Comparison of ENCODE assay signal across 8 cellular contexts in genomic region chr6:43013020-43013842, GRCh38. TPM values are rescaled to one million over a fixed set of nuclear protein-coding genes. Genes with fewer than 3 reads are reported as not detected.
A peak's percentile ranks its signal among the peaks of the same experiment; 100 is the strongest.
DNase-seq lines count a peak whose midpoint lies in the region; ATAC-seq and TF ChIP-seq lines count a peak whose summit lies in the region.

No MANE protein-coding gene starts in this region.

- TF ChIP-seq POLR2A in gastroesophageal sphincter (IDR thresholded peaks at IDR 0.05) = no peak

- DNase-seq in activated CD8-positive, alpha-beta memory T cell treated with anti-CD3 and anti-CD28 coated beads, Interleukin-2, amount 50 U/mL, for 24 hours (ENCODE audit: extremely low read depth) = peak; percentile 30
- no peak for DNase-seq in activated CD8-positive, alpha-beta memory T cell treated with anti-CD3 and anti-CD28 coated beads, Interleukin-2, amount 50 U/mL, for 4 hours
- no peak for DNase-seq in WERI-Rb-1
- DNase-seq in retinal pigment epithelial cell (ENCODE audit: low read depth) = no peak
- no peak for DNase-seq in NK-92 treated with Interleukin-12 subunit alpha and Interleukin-12 subunit beta, amount 100 ng/mL, for 24 hours (lab: John Stamatoyannopoulos, UW)
- no peak for DNase-seq in AG20443 (ENCODE audit: low spot score)

- H3K4me3 ChIP-seq in WERI-Rb-1 (ENCODE audit: low read depth, low read length) (peak overlapping the region; percentile 73), gastroesophageal sphincter (peak overlapping the region; percentile 63 to 83), retinal pigment epithelial cell (ENCODE audit: low read length) (peak overlapping the region; percentile 66)

- H3K27me3 ChIP-seq in WERI-Rb-1 (ENCODE audit: insufficient read depth, low read depth, severe bottlenecking) = no peaks in the 10 kb centered on the region
- no peaks in the 10 kb centered on the region for H3K27me3 ChIP-seq in gastroesophageal sphincter

- 0 to 5% methylated on average over 2 to 9 of the region's 26 CpGs for WGBS in gastroesophageal sphincter (ENCODE audit: low coverage in 1 of 2), 2 donors

- H3K9me3 ChIP-seq in WERI-Rb-1 (ENCODE audit: severe bottlenecking) (no peaks in the 10 kb centered on the region), gastroesophageal sphincter (no peaks in the 10 kb centered on the region)

- H3K36me3 ChIP-seq in WERI-Rb-1 (peaks cover 72% of the 10 kb centered on the region), gastroesophageal sphincter (peaks cover 0 to 58% of the 10 kb centered on the region in 2 donors)

- ATAC-seq in HG03432 (IDR thresholded peaks at IDR 0.05; ENCODE audit: unreplicated experiment) (peak; percentile 17), gastroesophageal sphincter (no peak)

- peaks cover 0 to 60% (median 34%) of the 10 kb centered on the region in 3 donors for H3K4me1 ChIP-seq in gastroesophageal sphincter

- TF ChIP-seq EP300 in gastroesophageal sphincter (IDR thresholded peaks at IDR 0.05) = no peak

- peak overlapping the region; percentile 74 for H3K27ac ChIP-seq in WERI-Rb-1
- peak overlapping the region; percentile 39 to 88 (median 87) for H3K27ac ChIP-seq in gastroesophageal sphincter

- TF ChIP-seq CTCF in WERI-Rb-1 (IDR thresholded peaks at IDR 0.05; ENCODE audit: low read depth, low read length) (no peak), gastroesophageal sphincter (IDR thresholded peaks at IDR 0.05) (no peak), retinal pigment epithelial cell (conservative IDR thresholded peaks at IDR 0.05; ENCODE audit: low read depth, low read length) (no peak)

RNA-seq across cellular contexts. Expression of gene MEA1, which starts 0.5 kb away (rescaled TPM):
- 10 to 100 TPM; 56.0 to 62.1 (median 58.3) TPM for total RNA-seq in gastroesophageal sphincter

RNA-seq across cellular contexts. Expression of gene KLHDC3, which starts 0.8 kb away (rescaled TPM):
- 100 to 1,000 TPM in 3 of 4 donors, 10 to 100 TPM in 1; 96.9 to 145 (median 129) TPM for total RNA-seq in gastroesophageal sphincter

RNA-seq across cellular contexts. Expression of gene RRP36, which starts 8.2 kb away (rescaled TPM):
- 10 to 100 TPM; 52.8 to 62.5 (median 59.8) TPM for total RNA-seq in gastroesophageal sphincter

RNA-seq across cellular contexts. Expression of gene PPP2R5D, which starts 28.9 kb away (rescaled TPM):
- 10 to 100 TPM; 30.0 to 45.1 (median 36.3) TPM for total RNA-seq in gastroesophageal sphincter

RNA-seq across cellular contexts. Expression of gene PEX6, which starts 34.2 kb away (rescaled TPM):
- 10 to 100 TPM in 3 of 4 donors, 1 to 10 TPM in 1; 9.8 to 23.5 (median 21.2) TPM for total RNA-seq in gastroesophageal sphincter
